Comparison of ENCODE assay signal across 1 cellular context in the genomic region with DNA sequence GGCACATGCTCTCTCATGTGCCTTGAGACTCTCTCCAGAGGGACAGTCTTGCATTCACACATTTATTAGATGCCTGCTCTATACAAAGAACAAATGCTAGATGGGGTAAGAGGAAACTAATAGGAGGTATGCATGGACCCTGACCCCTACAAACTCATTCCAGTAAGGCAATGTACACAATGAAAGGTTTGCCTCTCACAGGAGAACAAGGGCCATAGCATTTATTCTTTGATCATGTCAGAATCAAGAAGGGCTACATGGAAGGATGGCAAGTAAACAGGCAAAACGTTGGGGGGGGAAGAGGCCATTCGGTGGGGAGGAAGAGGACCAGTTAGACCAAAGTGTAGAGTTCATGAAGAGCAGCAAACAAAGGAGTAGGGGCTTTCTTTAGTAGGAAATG.
A peak's percentile ranks its signal among the peaks of the same experiment; 100 is the strongest.
TF ChIP-seq lines count a peak whose summit lies in the region.

No MANE protein-coding gene starts in this region.

TF ChIP-seq in HepG2, 621 proteins besides CTCF, POLR2A, EP300 and RAD21 (continued from another document and continues in another):
- TF ChIP-seq, protein P1, sequence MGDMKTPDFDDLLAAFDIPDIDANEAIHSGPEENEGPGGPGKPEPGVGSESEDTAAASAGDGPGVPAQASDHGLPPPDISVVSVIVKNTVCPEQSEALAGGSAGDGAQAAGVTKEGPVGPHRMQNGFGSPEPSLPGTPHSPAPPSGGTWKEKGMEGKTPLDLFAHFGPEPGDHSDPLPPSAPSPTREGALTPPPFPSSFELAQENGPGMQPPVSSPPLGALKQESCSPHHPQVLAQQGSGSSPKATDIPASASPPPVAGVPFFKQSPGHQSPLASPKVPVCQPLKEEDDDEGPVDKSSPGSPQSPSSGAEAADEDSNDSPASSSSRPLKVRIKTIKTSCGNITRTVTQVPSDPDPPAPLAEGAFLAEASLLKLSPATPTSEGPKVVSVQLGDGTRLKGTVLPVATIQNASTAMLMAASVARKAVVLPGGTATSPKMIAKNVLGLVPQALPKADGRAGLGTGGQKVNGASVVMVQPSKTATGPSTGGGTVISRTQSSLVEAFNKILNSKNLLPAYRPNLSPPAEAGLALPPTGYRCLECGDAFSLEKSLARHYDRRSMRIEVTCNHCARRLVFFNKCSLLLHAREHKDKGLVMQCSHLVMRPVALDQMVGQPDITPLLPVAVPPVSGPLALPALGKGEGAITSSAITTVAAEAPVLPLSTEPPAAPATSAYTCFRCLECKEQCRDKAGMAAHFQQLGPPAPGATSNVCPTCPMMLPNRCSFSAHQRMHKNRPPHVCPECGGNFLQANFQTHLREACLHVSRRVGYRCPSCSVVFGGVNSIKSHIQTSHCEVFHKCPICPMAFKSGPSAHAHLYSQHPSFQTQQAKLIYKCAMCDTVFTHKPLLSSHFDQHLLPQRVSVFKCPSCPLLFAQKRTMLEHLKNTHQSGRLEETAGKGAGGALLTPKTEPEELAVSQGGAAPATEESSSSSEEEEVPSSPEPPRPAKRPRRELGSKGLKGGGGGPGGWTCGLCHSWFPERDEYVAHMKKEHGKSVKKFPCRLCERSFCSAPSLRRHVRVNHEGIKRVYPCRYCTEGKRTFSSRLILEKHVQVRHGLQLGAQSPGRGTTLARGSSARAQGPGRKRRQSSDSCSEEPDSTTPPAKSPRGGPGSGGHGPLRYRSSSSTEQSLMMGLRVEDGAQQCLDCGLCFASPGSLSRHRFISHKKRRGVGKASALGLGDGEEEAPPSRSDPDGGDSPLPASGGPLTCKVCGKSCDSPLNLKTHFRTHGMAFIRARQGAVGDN (CRISPR knock-in tag; IDR thresholded peaks at IDR 0.05) = no peak
- TF ChIP-seq FOXP1 (IDR thresholded peaks at IDR 0.05) (no peak), FOXP1 (CRISPR knock-in tag; IDR thresholded peaks at IDR 0.05) (no peak), POGZ (CRISPR knock-in tag; IDR thresholded peaks at IDR 0.05) (0 out of 2 replicates have a peak, but pooled peaks have one; percentile 14), CHD2 (IDR thresholded peaks at IDR 0.05; ENCODE audit: low read depth, low read length) (no peak), ZNF761 (CRISPR knock-in tag; conservative IDR thresholded peaks at IDR 0.05) (no peak), SOX5 (CRISPR knock-in tag; IDR thresholded peaks at IDR 0.05; ENCODE audit: borderline replicate concordance) (0 out of 2 replicates have a peak, but pooled peaks have one; percentile 20), FOXO1 (CRISPR knock-in tag; IDR thresholded peaks at IDR 0.05) (no peak), FOXA1 (IDR thresholded peaks at IDR 0.05) (no peak), FOXA1 (CRISPR knock-in tag; IDR thresholded peaks at IDR 0.05) (peak; percentile 56), ZNF660 (CRISPR knock-in tag; IDR thresholded peaks at IDR 0.05; ENCODE audit: borderline replicate concordance, low read depth) (no peak), ZFP62 (CRISPR knock-in tag; IDR thresholded peaks at IDR 0.05) (no peak), GZF1 (CRISPR knock-in tag; IDR thresholded peaks at IDR 0.05) (no peak), KLF9 (CRISPR knock-in tag; IDR thresholded peaks at IDR 0.05; ENCODE audit: low read depth) (no peak), SP1 (IDR thresholded peaks at IDR 0.05) (no peak), SP1 (CRISPR knock-in tag; IDR thresholded peaks at IDR 0.05) (no peak), ZSCAN21 (CRISPR knock-in tag; IDR thresholded peaks at IDR 0.05; ENCODE audit: borderline replicate concordance) (no peak), RFXAP (CRISPR knock-in tag; IDR thresholded peaks at IDR 0.05; ENCODE audit: borderline replicate concordance) (no peak), TCF7 (IDR thresholded peaks at IDR 0.05; ENCODE audit: low read depth) (peak; percentile 29; the same call in 1 of the 2 replicates), SMC3 (IDR thresholded peaks at IDR 0.05; ENCODE audit: low read length) (no peak), FOXA3 (CRISPR knock-in tag; IDR thresholded peaks at IDR 0.05) (peak; percentile 56; the same call in 1 of the 2 replicates), ZBTB21 (CRISPR knock-in tag; IDR thresholded peaks at IDR 0.05) (no peak), ZNF678 (CRISPR knock-in tag; IDR thresholded peaks at IDR 0.05) (no peak), GABPB1 (CRISPR knock-in tag; IDR thresholded peaks at IDR 0.05) (no peak), NR2F6 (IDR thresholded peaks at IDR 0.05) (0 out of 2 replicates have a peak, but pooled peaks have one; percentile 29), NR2F6 (CRISPR knock-in tag; IDR thresholded peaks at IDR 0.05) (no peak), ZBTB3 (CRISPR knock-in tag; IDR thresholded peaks at IDR 0.05; ENCODE audit: borderline replicate concordance, low read depth) (no peak)
- TF ChIP-seq, protein P2, sequence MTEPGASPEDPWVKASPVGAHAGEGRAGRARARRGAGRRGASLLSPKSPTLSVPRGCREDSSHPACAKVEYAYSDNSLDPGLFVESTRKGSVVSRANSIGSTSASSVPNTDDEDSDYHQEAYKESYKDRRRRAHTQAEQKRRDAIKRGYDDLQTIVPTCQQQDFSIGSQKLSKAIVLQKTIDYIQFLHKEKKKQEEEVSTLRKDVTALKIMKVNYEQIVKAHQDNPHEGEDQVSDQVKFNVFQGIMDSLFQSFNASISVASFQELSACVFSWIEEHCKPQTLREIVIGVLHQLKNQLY (CRISPR knock-in tag; IDR thresholded peaks at IDR 0.05) = no peak
- TF ChIP-seq, protein P3, sequence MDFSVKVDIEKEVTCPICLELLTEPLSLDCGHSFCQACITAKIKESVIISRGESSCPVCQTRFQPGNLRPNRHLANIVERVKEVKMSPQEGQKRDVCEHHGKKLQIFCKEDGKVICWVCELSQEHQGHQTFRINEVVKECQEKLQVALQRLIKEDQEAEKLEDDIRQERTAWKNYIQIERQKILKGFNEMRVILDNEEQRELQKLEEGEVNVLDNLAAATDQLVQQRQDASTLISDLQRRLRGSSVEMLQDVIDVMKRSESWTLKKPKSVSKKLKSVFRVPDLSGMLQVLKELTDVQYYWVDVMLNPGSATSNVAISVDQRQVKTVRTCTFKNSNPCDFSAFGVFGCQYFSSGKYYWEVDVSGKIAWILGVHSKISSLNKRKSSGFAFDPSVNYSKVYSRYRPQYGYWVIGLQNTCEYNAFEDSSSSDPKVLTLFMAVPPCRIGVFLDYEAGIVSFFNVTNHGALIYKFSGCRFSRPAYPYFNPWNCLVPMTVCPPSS (IDR thresholded peaks at IDR 0.05) = no peak
- TF ChIP-seq, protein P4, sequence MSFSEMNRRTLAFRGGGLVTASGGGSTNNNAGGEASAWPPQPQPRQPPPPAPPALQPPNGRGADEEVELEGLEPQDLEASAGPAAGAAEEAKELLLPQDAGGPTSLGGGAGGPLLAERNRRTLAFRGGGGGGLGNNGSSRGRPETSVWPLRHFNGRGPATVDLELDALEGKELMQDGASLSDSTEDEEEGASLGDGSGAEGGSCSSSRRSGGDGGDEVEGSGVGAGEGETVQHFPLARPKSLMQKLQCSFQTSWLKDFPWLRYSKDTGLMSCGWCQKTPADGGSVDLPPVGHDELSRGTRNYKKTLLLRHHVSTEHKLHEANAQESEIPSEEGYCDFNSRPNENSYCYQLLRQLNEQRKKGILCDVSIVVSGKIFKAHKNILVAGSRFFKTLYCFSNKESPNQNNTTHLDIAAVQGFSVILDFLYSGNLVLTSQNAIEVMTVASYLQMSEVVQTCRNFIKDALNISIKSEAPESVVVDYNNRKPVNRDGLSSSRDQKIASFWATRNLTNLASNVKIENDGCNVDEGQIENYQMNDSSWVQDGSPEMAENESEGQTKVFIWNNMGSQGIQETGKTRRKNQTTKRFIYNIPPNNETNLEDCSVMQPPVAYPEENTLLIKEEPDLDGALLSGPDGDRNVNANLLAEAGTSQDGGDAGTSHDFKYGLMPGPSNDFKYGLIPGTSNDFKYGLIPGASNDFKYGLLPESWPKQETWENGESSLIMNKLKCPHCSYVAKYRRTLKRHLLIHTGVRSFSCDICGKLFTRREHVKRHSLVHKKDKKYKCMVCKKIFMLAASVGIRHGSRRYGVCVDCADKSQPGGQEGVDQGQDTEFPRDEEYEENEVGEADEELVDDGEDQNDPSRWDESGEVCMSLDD (CRISPR knock-in tag; IDR thresholded peaks at IDR 0.05; ENCODE audit: borderline replicate concordance) = no peak
- TF ChIP-seq, protein P5, sequence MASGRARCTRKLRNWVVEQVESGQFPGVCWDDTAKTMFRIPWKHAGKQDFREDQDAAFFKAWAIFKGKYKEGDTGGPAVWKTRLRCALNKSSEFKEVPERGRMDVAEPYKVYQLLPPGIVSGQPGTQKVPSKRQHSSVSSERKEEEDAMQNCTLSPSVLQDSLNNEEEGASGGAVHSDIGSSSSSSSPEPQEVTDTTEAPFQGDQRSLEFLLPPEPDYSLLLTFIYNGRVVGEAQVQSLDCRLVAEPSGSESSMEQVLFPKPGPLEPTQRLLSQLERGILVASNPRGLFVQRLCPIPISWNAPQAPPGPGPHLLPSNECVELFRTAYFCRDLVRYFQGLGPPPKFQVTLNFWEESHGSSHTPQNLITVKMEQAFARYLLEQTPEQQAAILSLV (CRISPR knock-in tag; IDR thresholded peaks at IDR 0.05; ENCODE audit: borderline replicate concordance) = no peak
- TF ChIP-seq, protein P6, sequence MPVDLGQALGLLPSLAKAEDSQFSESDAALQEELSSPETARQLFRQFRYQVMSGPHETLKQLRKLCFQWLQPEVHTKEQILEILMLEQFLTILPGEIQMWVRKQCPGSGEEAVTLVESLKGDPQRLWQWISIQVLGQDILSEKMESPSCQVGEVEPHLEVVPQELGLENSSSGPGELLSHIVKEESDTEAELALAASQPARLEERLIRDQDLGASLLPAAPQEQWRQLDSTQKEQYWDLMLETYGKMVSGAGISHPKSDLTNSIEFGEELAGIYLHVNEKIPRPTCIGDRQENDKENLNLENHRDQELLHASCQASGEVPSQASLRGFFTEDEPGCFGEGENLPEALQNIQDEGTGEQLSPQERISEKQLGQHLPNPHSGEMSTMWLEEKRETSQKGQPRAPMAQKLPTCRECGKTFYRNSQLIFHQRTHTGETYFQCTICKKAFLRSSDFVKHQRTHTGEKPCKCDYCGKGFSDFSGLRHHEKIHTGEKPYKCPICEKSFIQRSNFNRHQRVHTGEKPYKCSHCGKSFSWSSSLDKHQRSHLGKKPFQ (CRISPR knock-in tag; IDR thresholded peaks at IDR 0.05; ENCODE audit: insufficient replicate concordance) = no peak
- TF ChIP-seq, protein P7, sequence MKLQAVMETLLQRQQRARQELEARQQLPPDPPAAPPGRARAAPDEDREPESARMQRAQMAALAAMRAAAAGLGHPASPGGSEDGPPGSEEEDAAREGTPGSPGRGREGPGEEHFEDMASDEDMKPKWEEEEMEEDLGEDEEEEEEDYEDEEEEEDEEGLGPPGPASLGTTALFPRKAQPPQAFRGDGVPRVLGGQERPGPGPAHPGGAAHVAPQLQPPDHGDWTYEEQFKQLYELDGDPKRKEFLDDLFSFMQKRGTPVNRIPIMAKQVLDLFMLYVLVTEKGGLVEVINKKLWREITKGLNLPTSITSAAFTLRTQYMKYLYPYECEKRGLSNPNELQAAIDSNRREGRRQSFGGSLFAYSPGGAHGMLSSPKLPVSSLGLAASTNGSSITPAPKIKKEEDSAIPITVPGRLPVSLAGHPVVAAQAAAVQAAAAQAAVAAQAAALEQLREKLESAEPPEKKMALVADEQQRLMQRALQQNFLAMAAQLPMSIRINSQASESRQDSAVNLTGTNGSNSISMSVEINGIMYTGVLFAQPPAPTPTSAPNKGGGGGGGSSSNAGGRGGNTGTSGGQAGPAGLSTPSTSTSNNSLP (IDR thresholded peaks at IDR 0.05; ENCODE audit: low read depth, low read length) = 0 out of 2 replicates have a peak, but pooled peaks have one; percentile 40
- TF ChIP-seq, protein P8, sequence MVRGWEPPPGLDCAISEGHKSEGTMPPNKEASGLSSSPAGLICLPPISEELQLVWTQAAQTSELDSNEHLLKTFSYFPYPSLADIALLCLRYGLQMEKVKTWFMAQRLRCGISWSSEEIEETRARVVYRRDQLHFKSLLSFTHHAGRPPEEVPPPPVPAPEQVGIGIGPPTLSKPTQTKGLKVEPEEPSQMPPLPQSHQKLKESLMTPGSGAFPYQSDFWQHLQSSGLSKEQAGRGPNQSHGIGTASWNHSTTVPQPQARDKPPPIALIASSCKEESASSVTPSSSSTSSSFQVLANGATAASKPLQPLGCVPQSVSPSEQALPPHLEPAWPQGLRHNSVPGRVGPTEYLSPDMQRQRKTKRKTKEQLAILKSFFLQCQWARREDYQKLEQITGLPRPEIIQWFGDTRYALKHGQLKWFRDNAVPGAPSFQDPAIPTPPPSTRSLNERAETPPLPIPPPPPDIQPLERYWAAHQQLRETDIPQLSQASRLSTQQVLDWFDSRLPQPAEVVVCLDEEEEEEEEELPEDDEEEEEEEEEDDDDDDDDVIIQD (CRISPR knock-in tag; IDR thresholded peaks at IDR 0.05; ENCODE audit: low read depth) = no peak
- TF ChIP-seq, protein P9, sequence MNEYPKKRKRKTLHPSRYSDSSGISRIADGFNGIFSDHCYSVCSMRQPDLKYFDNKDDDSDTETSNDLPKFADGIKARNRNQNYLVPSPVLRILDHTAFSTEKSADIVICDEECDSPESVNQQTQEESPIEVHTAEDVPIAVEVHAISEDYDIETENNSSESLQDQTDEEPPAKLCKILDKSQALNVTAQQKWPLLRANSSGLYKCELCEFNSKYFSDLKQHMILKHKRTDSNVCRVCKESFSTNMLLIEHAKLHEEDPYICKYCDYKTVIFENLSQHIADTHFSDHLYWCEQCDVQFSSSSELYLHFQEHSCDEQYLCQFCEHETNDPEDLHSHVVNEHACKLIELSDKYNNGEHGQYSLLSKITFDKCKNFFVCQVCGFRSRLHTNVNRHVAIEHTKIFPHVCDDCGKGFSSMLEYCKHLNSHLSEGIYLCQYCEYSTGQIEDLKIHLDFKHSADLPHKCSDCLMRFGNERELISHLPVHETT (CRISPR knock-in tag; conservative IDR thresholded peaks at IDR 0.05) = no peak
- TF ChIP-seq, protein P10, sequence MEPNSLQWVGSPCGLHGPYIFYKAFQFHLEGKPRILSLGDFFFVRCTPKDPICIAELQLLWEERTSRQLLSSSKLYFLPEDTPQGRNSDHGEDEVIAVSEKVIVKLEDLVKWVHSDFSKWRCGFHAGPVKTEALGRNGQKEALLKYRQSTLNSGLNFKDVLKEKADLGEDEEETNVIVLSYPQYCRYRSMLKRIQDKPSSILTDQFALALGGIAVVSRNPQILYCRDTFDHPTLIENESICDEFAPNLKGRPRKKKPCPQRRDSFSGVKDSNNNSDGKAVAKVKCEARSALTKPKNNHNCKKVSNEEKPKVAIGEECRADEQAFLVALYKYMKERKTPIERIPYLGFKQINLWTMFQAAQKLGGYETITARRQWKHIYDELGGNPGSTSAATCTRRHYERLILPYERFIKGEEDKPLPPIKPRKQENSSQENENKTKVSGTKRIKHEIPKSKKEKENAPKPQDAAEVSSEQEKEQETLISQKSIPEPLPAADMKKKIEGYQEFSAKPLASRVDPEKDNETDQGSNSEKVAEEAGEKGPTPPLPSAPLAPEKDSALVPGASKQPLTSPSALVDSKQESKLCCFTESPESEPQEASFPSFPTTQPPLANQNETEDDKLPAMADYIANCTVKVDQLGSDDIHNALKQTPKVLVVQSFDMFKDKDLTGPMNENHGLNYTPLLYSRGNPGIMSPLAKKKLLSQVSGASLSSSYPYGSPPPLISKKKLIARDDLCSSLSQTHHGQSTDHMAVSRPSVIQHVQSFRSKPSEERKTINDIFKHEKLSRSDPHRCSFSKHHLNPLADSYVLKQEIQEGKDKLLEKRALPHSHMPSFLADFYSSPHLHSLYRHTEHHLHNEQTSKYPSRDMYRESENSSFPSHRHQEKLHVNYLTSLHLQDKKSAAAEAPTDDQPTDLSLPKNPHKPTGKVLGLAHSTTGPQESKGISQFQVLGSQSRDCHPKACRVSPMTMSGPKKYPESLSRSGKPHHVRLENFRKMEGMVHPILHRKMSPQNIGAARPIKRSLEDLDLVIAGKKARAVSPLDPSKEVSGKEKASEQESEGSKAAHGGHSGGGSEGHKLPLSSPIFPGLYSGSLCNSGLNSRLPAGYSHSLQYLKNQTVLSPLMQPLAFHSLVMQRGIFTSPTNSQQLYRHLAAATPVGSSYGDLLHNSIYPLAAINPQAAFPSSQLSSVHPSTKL (CRISPR knock-in tag; IDR thresholded peaks at IDR 0.05) = peak; percentile 33
- TF ChIP-seq, protein P11, sequence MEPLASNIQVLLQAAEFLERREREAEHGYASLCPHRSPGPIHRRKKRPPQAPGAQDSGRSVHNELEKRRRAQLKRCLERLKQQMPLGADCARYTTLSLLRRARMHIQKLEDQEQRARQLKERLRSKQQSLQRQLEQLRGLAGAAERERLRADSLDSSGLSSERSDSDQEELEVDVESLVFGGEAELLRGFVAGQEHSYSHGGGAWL (CRISPR knock-in tag; IDR thresholded peaks at IDR 0.05) = no peak
